20 cellular contexts compared by ENCODE assay signal in genomic region chr16:88912556-88912955, GRCh38. TPM values are rescaled to one million over a fixed set of nuclear protein-coding genes. Genes with fewer than 3 reads are reported as not detected.
DNase-seq lines count a peak whose midpoint lies in the region; ATAC-seq and TF ChIP-seq lines count a peak whose summit lies in the region.
"Had no signal": no experiment of that assay in that cellular context is flagged by ENCODE, and none has a peak within 500 bp of the region (broad histone marks: within the 10 kb centered on the region; RNA-seq: fewer than 3 reads in every experiment).

No MANE protein-coding gene starts in this region.

- H3K36me3 Mint-ChIP-seq in WTC11 (no peaks in the 10 kb centered on the region), memory B cell (peaks cover 24% of the 10 kb centered on the region)
- peaks cover 26 to 51% of the 10 kb centered on the region in 2 donors for H3K36me3 Mint-ChIP-seq in stimulated activated naive B cell treated with anti-CD40 and anti-IgM and Interleukin-4, amounts not matched to agents 10 μg/mL and 1 μg/mL and 100 μg/mL, for 72 hours
- H3K36me3 Mint-ChIP-seq: CD8-positive, alpha-beta T cell had no signal

- in situ Hi-C loops in GM13977 (cut with MboI; ENCODE audit: low pct_unique_long_range_greater_than_20kb, low sequenced_read_pairs, unreplicated experiment) = no loop called here

- no peak overlapping the region for H3K4me3 Mint-ChIP-seq in WTC11
- no peak overlapping the region for H3K4me3 Mint-ChIP-seq in memory B cell
- peak overlapping the region in 1 of 2 donors; percentile 35 for H3K4me3 Mint-ChIP-seq in stimulated activated naive B cell treated with anti-CD40 and anti-IgM and Interleukin-4, amounts not matched to agents 10 μg/mL and 1 μg/mL and 100 μg/mL, for 72 hours
- H3K4me3 Mint-ChIP-seq: CD8-positive, alpha-beta T cell had no signal

- no peak for ATAC-seq in WTC11
- ATAC-seq in memory B cell (ENCODE audit: low read depth) = no peak
- ATAC-seq in stimulated activated naive B cell treated with anti-CD40 and anti-IgM and Interleukin-4, amounts not matched to agents 10 μg/mL and 1 μg/mL and 100 μg/mL, for 72 hours (replicated peaks) = no peak
- ATAC-seq in GM18519 (IDR thresholded peaks at IDR 0.05; ENCODE audit: low FRiP score, unreplicated experiment) = no peak
- ATAC-seq in GM18520 (IDR thresholded peaks at IDR 0.05; ENCODE audit: unreplicated experiment) = no peak
- ATAC-seq: CD8-positive, alpha-beta T cell; GM12878; K562 had no signal

- POLR2A ChIA-PET in WTC11 (lab: Charles Lee) = interaction anchor here (1.1 kb wide), 1 partner anchor 60 kb away, joined by 3 read pairs; no protein-coding TSS in a partner anchor

- H3K4me1 Mint-ChIP-seq in WTC11 (peaks cover 7% of the 10 kb centered on the region), memory B cell (peaks cover 40% of the 10 kb centered on the region)
- peaks cover 48 to 68% of the 10 kb centered on the region in 2 donors for H3K4me1 Mint-ChIP-seq in stimulated activated naive B cell treated with anti-CD40 and anti-IgM and Interleukin-4, amounts not matched to agents 10 μg/mL and 1 μg/mL and 100 μg/mL, for 72 hours

- H3K27me3 Mint-ChIP-seq in WTC11 (ENCODE audit: low read depth) (no peaks in the 10 kb centered on the region), memory B cell (no peaks in the 10 kb centered on the region)
- no peaks in the 10 kb centered on the region for H3K27me3 Mint-ChIP-seq in stimulated activated naive B cell treated with anti-CD40 and anti-IgM and Interleukin-4, amounts not matched to agents 10 μg/mL and 1 μg/mL and 100 μg/mL, for 72 hours

- CTCF ChIA-PET in WTC11 (lab: Charles Lee) = no interaction called here

- peak overlapping the region; percentile 10; the same call in 1 of the 2 replicates for H3K27ac Mint-ChIP-seq in WTC11
- peak overlapping the region; percentile 87 for H3K27ac Mint-ChIP-seq in memory B cell
- peak overlapping the region; percentile 60 for H3K27ac Mint-ChIP-seq in stimulated activated naive B cell treated with anti-CD40 and anti-IgM and Interleukin-4, amounts not matched to agents 10 μg/mL and 1 μg/mL and 100 μg/mL, for 72 hours
- H3K27ac Mint-ChIP-seq: CD8-positive, alpha-beta T cell had no signal

- no peak for TF ChIP-seq CTCF in GM13977 (IDR thresholded peaks at IDR 0.05; ENCODE audit: extremely low read depth, insufficient read depth, missing control alignments)
- TF ChIP-seq CTCF in WTC11 (IDR thresholded peaks at IDR 0.05) = no peak

- DNase-seq in GM13977 (ENCODE audit: low spot score) (peak; percentile 34), WTC11 (ENCODE audit: low spot score) (no peak), memory B cell (ENCODE audit: low spot score in 2 of 2) (no peak), NCI-H1092 (lab: John Stamatoyannopoulos, UW) (no peak), nucleus accumbens (lab: John Stamatoyannopoulos, UW) (no peak)
- DNase-seq in stimulated activated naive B cell treated with anti-CD40 and anti-IgM and Interleukin-4, amounts not matched to agents 10 μg/mL and 1 μg/mL and 100 μg/mL, for 72 hours = no peak
- DNase-seq: ACHN; CD8-positive, alpha-beta T cell; DMS 273 treated with DMSO at 0.1 percent for 48 hours; DMS53; DND-41; EL; HCEC 1CT had no signal

- H3K9me3 Mint-ChIP-seq in WTC11 (peaks cover 15% of the 10 kb centered on the region), memory B cell (no peaks in the 10 kb centered on the region)
- H3K9me3 Mint-ChIP-seq in stimulated activated naive B cell treated with anti-CD40 and anti-IgM and Interleukin-4, amounts not matched to agents 10 μg/mL and 1 μg/mL and 100 μg/mL, for 72 hours = peaks cover 0 to 3% of the 10 kb centered on the region in 2 donors
- H3K9me3 Mint-ChIP-seq: CD8-positive, alpha-beta T cell had no signal

TF ChIP-seq in WTC11, 78 proteins besides CTCF, POLR2A, EP300 and RAD21:
- no peak for TF ChIP-seq AR (CRISPR knock-in tag; IDR thresholded peaks at IDR 0.05)
TF ChIP-seq in WTC11: peak in this region for 0.

RNA-seq across cellular contexts. Expression of gene PABPN1L, which starts 46.1 kb away (rescaled TPM):
- not detected in 3 replicates for total RNA-seq in WTC11 (2021)
- total RNA-seq: CD8-positive, alpha-beta T cell; G401; GM12878; H4; HT1080 had no signal

RNA-seq across cellular contexts. Expression of gene TRAPPC2L, which starts 55.6 kb away (rescaled TPM):
- 63.1 to 82.0 TPM (median 64.5 TPM) in 3 replicates for total RNA-seq in WTC11 (2021)

RNA-seq across cellular contexts. Expression of gene GALNS, which starts 55.8 kb away (rescaled TPM):
- total RNA-seq in WTC11 (2021) = 23.0 to 29.5 TPM (median 25.8 TPM) in 3 replicates

Comparison
In these comparisons a context has a peak if more than half of its experiments do, and no peak if none do; other contexts are left out.
1. H3K27ac Mint-ChIP-seq: peak in every context shown above with its lines; median percentile 87 in memory B cell; 60 in stimulated activated naive B cell treated with anti-CD40 and anti-IgM and Interleukin-4, amounts not matched to agents 10 μg/mL and 1 μg/mL and 100 μg/mL, for 72 hours; 10 in WTC11.